In genomic region chr1:47529520-47530098, GRCh38 we compare ENCODE assay signal across 12 cellular contexts.
A peak's percentile ranks its signal among the peaks of the same experiment; 100 is the strongest.
DNase-seq lines count a peak whose midpoint lies in the region; ATAC-seq, FAIRE-seq and TF ChIP-seq lines count a peak whose summit lies in the region.
"Had no signal": no experiment of that assay in that cellular context is flagged by ENCODE, and none has a peak within 500 bp of the region (broad histone marks: within the 10 kb centered on the region; RNA-seq: fewer than 3 reads in every experiment).

No MANE protein-coding gene starts in this region.

- TF ChIP-seq POLR2A in A549 (IDR thresholded peaks at IDR 0.05; ENCODE audit: low read length): no peak

- DNase-seq in A549 (ENCODE audit: low read depth in 1 of 2, low spot score in 1 of 2) (no peak), GM12865 (ENCODE audit: low read depth) (no peak), RKO (ENCODE audit: low spot score) (peak; percentile 18), fibroblast of villous mesenchyme (ENCODE audit: low read depth) (no peak), NCI-H2029 (lab: John Stamatoyannopoulos, UW) (no peak)
- DNase-seq: activated CD8-positive, alpha-beta memory T cell treated with anti-CD3 and anti-CD28 coated beads, Interleukin-2, amount 10 ng/mL, durations not matched to agents 7 days and 5 days; COR-L47; nucleus accumbens had no signal

- FAIRE-seq in A549 (lab: Jason Lieb, UNC): no peak

- ATAC-seq in A549 (no peak), GM18873 (IDR thresholded peaks at IDR 0.05; ENCODE audit: low FRiP score, unreplicated experiment) (no peak), HG02588 (IDR thresholded peaks at IDR 0.05; ENCODE audit: unreplicated experiment) (no peak)
- ATAC-seq in activated T-helper 17 cell treated with anti-CD3 and anti-CD28 coated beads, Interleukin-2, amount 50 U/mL, for 72 hours (replicated peaks): no peak
- ATAC-seq: activated CD8-positive, alpha-beta memory T cell treated with anti-CD3 and anti-CD28 coated beads, Interleukin-2, amount 10 ng/mL, durations not matched to agents 7 days and 5 days had no signal

- H3K27me3 Mint-ChIP-seq in activated T-helper 17 cell treated with anti-CD3 and anti-CD28 coated beads, Interleukin-2, amount 50 U/mL, for 72 hours: peaks cover 63% of the 10 kb centered on the region

- H3K4me1 ChIP-seq in A549: peaks cover 7% of the 10 kb centered on the region

- H3K4me2 ChIP-seq in A549: no peak overlapping the region

- H3K36me3 Mint-ChIP-seq in activated T-helper 17 cell treated with anti-CD3 and anti-CD28 coated beads, Interleukin-2, amount 50 U/mL, for 72 hours (ENCODE audit: low read depth): no peaks in the 10 kb centered on the region

- CTCF ChIA-PET in A549 (lab: Yijun Ruan, JAX): interaction anchor here (1.3 to 2.1 kb wide), 7 partner anchors 9 to 196 kb away, joined by 3 to 8 read pairs (median 4); partner anchors contain the start of gene FOXD2

- H3K9me3 ChIP-seq in A549: peaks cover 16% of the 10 kb centered on the region; the same call in 2 of the 3 replicates

- H3K4me1 Mint-ChIP-seq in activated T-helper 17 cell treated with anti-CD3 and anti-CD28 coated beads, Interleukin-2, amount 50 U/mL, for 72 hours: peaks cover 3% of the 10 kb centered on the region
- H3K4me1 Mint-ChIP-seq: activated CD8-positive, alpha-beta memory T cell treated with anti-CD3 and anti-CD28 coated beads, Interleukin-2, amount 10 ng/mL, durations not matched to agents 7 days and 5 days had no signal

- TF ChIP-seq EP300 in A549 (IDR thresholded peaks at IDR 0.05): no peak

- no peak overlapping the region for H3K4me3 Mint-ChIP-seq in activated T-helper 17 cell treated with anti-CD3 and anti-CD28 coated beads, Interleukin-2, amount 50 U/mL, for 72 hours
- H3K4me3 Mint-ChIP-seq: activated CD8-positive, alpha-beta memory T cell treated with anti-CD3 and anti-CD28 coated beads, Interleukin-2, amount 10 ng/mL, durations not matched to agents 7 days and 5 days; central memory CD8-positive, alpha-beta T cell had no signal

- no peak overlapping the region for H3K27ac ChIP-seq in A549

- peaks cover 5% of the 10 kb centered on the region for H3K9me3 Mint-ChIP-seq in activated T-helper 17 cell treated with anti-CD3 and anti-CD28 coated beads, Interleukin-2, amount 50 U/mL, for 72 hours

- no peak overlapping the region for H3K4me3 ChIP-seq in A549
- H3K4me3 ChIP-seq in GM12865 (ENCODE audit: low read depth, low read length): no peak overlapping the region
- H3K4me3 ChIP-seq in fibroblast of villous mesenchyme (ENCODE audit: low read depth, low read length): no peak overlapping the region

- 38% methylated on average over 1 of the region's 1 CpG for WGBS in A549 (ENCODE audit: missing lambda C conversion rate)

- H3K27ac Mint-ChIP-seq in activated T-helper 17 cell treated with anti-CD3 and anti-CD28 coated beads, Interleukin-2, amount 50 U/mL, for 72 hours: no peak overlapping the region
- H3K27ac Mint-ChIP-seq: activated CD8-positive, alpha-beta memory T cell treated with anti-CD3 and anti-CD28 coated beads, Interleukin-2, amount 10 ng/mL, durations not matched to agents 7 days and 5 days had no signal

- TF ChIP-seq CTCF in A549 (IDR thresholded peaks at IDR 0.05): peak; percentile 27; the same call in 1 of the 3 replicates
- peak; percentile 29 for TF ChIP-seq CTCF in GM12865 (IDR thresholded peaks at IDR 0.05; ENCODE audit: insufficient read depth, low read depth, low read length, missing control alignments)
- TF ChIP-seq CTCF in fibroblast of villous mesenchyme (IDR thresholded peaks at IDR 0.05; ENCODE audit: insufficient read depth, low read depth, low read length): peak; percentile 45

- POLR2A ChIA-PET in A549 (lab: Yijun Ruan, JAX): no interaction called here

- peak; percentile 29 to 44; a peak in 3 of 5 replicates for TF ChIP-seq RAD21 in A549 (conservative IDR thresholded peaks at IDR 0.05 in 1 of 2, IDR thresholded peaks at IDR 0.05 in 1 of 2)

TF ChIP-seq in A549, 52 proteins besides CTCF, POLR2A, EP300 and RAD21:
- no peak for TF ChIP-seq ZC3H11A (IDR thresholded peaks at IDR 0.05)
- TF ChIP-seq JUN (IDR thresholded peaks at IDR 0.05): no peak
- TF ChIP-seq EHF (CRISPR knock-in tag; IDR thresholded peaks at IDR 0.05): no peak
- TF ChIP-seq ZSCAN20 (CRISPR knock-in tag; IDR thresholded peaks at IDR 0.05): no peak
- TF ChIP-seq JUNB (IDR thresholded peaks at IDR 0.05): no peak
- no peak for TF ChIP-seq FOSL2 (IDR thresholded peaks at IDR 0.05)
- no peak for TF ChIP-seq FOSL2 (CRISPR knock-in tag; IDR thresholded peaks at IDR 0.05)
- no peak for TF ChIP-seq BHLHE40 (IDR thresholded peaks at IDR 0.05; ENCODE audit: low read depth, low read length)
- TF ChIP-seq USF2 (IDR thresholded peaks at IDR 0.05): no peak
- no peak for TF ChIP-seq NPAS2 (CRISPR knock-in tag; IDR thresholded peaks at IDR 0.05; ENCODE audit: borderline replicate concordance)
- no peak for TF ChIP-seq SMC3 (IDR thresholded peaks at IDR 0.05)
- TF ChIP-seq CBX8 (IDR thresholded peaks at IDR 0.05): no peak
- no peak for TF ChIP-seq MAX (IDR thresholded peaks at IDR 0.05)
- TF ChIP-seq HES2 (IDR thresholded peaks at IDR 0.05): no peak
- no peak for TF ChIP-seq PBX3 (IDR thresholded peaks at IDR 0.05)
- no peak for TF ChIP-seq NR3C1 (IDR thresholded peaks at IDR 0.05)
- TF ChIP-seq HDAC2 (IDR thresholded peaks at IDR 0.05): no peak
- no peak for TF ChIP-seq RARB (CRISPR knock-in tag; IDR thresholded peaks at IDR 0.05)
- no peak for TF ChIP-seq HOXB13 (CRISPR knock-in tag; IDR thresholded peaks at IDR 0.05; ENCODE audit: low read depth)
- TF ChIP-seq MAZ (IDR thresholded peaks at IDR 0.05; ENCODE audit: borderline replicate concordance, low read depth, low read length): no peak
